ENCODE assay signal across 11 cellular contexts in the genomic region with DNA sequence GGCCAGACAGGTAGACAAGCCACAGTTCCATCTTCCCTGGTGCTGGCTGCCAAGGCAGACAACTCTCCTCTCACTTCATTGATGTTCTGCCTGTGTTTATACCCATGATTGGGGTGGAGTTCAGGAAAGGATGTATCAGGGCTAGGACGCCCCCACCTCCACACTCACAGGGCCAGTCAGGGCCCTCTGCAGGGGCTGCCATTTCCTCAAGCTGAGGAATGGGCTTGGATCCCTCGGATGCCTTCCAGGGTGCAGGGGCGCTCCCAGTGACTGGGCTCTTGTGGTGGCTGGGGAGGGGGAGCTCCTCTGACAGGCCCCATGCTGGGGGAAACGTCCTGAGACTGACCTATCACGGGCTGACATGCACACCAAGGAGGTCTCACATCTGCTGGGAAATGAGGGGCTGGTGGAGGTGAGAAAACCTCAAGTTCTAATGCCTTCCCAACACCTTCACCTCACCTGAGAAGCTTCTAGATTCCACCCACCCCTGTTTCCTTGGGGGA. TPM values are rescaled to one million over a fixed set of nuclear protein-coding genes. Genes with fewer than 3 reads are reported as not detected.
DNase-seq lines count a peak whose midpoint lies in the region; ATAC-seq, FAIRE-seq and TF ChIP-seq lines count a peak whose summit lies in the region.
"Had no signal": no experiment of that assay in that cellular context is flagged by ENCODE, and none has a peak within 500 bp of the region (broad histone marks: within the 10 kb centered on the region; RNA-seq: fewer than 3 reads in every experiment).

No MANE protein-coding gene starts in this region.

- no peak for TF ChIP-seq CTCF in RWPE2 (IDR thresholded peaks at IDR 0.05; ENCODE audit: poor library complexity, severe bottlenecking)

- peaks cover 0 to 3% (median 2%) of the 10 kb centered on the region in 3 donors for H3K27me3 Mint-ChIP-seq in immature natural killer cell (ENCODE audit: low read depth in 3 of 3)

- H3K27me3 ChIP-seq in RWPE2 (ENCODE audit: insufficient read depth, poor library complexity, severe bottlenecking): no peaks in the 10 kb centered on the region

- DNase-seq in stimulated activated CD4-positive, alpha-beta T cell treated with anti-CD3 and anti-CD28 coated beads, Interleukin-15, amount 100 ng/mL, for 24 hours: peak; percentile 51
- DNase-seq in stimulated activated CD4-positive, alpha-beta T cell treated with anti-CD3 and anti-CD28 coated beads, Interleukin-2, amount 100 ng/mL, for 48 hours: no peak
- DNase-seq in RWPE2 (ENCODE audit: low spot score) (no peak), immature natural killer cell (peak; percentile 20 to 33 (median 32)), glomerular visceral epithelial cell (ENCODE audit: extremely low spot score) (no peak), RCC 7860 (ENCODE audit: low spot score) (no peak), midbrain (lab: John Stamatoyannopoulos, UW) (no peak)
- DNase-seq: amniotic stem cell, erythroblast, NCI-H1105 had no signal

- peaks cover 65 to 94% of the 10 kb centered on the region in 2 donors for H3K4me1 Mint-ChIP-seq in immature natural killer cell

- H3K4me1 ChIP-seq in RWPE2 (ENCODE audit: insufficient read depth, poor library complexity, severe bottlenecking): peaks cover 38% of the 10 kb centered on the region

- H3K4me3 ChIP-seq in RWPE2 (ENCODE audit: severe bottlenecking): no peak overlapping the region

- H3K27ac Mint-ChIP-seq in immature natural killer cell: peak overlapping the region; percentile 67 to 84 (median 79)

- H3K36me3 ChIP-seq in RWPE2 (ENCODE audit: low read depth): no peaks in the 10 kb centered on the region

- H3K9me3 Mint-ChIP-seq in immature natural killer cell: peaks cover 0 to 2% (median 0%) of the 10 kb centered on the region in 6 donors

- no peaks in the 10 kb centered on the region for H3K36me3 Mint-ChIP-seq in immature natural killer cell

- FAIRE-seq in RCC 7860 (lab: Jason Lieb, UNC): no peak

- ATAC-seq in RWPE2 (ENCODE audit: low read depth) (no peak), GM21526 (IDR thresholded peaks at IDR 0.05; ENCODE audit: low FRiP score, unreplicated experiment) (no peak)

- no peaks in the 10 kb centered on the region for H3K9me3 ChIP-seq in RWPE2 (ENCODE audit: severe bottlenecking)

- peak overlapping the region; percentile 51 to 71 (median 59) for H3K4me3 Mint-ChIP-seq in immature natural killer cell

- peak overlapping the region; percentile 95 for H3K27ac ChIP-seq in RWPE2 (ENCODE audit: poor library complexity, severe bottlenecking)

RNA-seq across cellular contexts. Expression of gene SEMA7A, which starts 31.4 kb away (rescaled TPM):
- 1 to 10 TPM in 1 of 3 donors, under 1 TPM in 1, not detected in 1; 0.90 to 3.7 TPM for polyA plus RNA-seq in immature natural killer cell

RNA-seq across cellular contexts. Expression of gene CYP11A1, which starts 34.9 kb away (rescaled TPM):
- polyA plus RNA-seq in immature natural killer cell: not detected

RNA-seq across cellular contexts. Expression of gene UBL7, which starts 58.6 kb away (rescaled TPM):
- polyA plus RNA-seq in immature natural killer cell: 100 to 1,000 TPM; 110 to 163 (median 128) TPM

Comparison
In these comparisons a context has a peak if more than half of its experiments do, and no peak if none do; other contexts are left out.
1. DNase-seq: peak in stimulated activated CD4-positive, alpha-beta T cell treated with anti-CD3 and anti-CD28 coated beads, Interleukin-15, amount 100 ng/mL, for 24 hours (single experiment) and immature natural killer cell (3 of 3); none in stimulated activated CD4-positive, alpha-beta T cell treated with anti-CD3 and anti-CD28 coated beads, Interleukin-2, amount 100 ng/mL, for 48 hours (0 of 2), RWPE2 (single experiment), glomerular visceral epithelial cell (single experiment), RCC 7860 (single experiment) and midbrain (single experiment).